In genomic region chr1:226722901-226723639, GRCh38 we compare ENCODE assay signal across 12 cellular contexts. TPM values are rescaled to one million over a fixed set of nuclear protein-coding genes. Genes with fewer than 3 reads are reported as not detected.
DNase-seq lines count a peak whose midpoint lies in the region; ATAC-seq, FAIRE-seq and TF ChIP-seq lines count a peak whose summit lies in the region.
"Had no signal": no experiment of that assay in that cellular context is flagged by ENCODE, and none has a peak within 500 bp of the region (broad histone marks: within the 10 kb centered on the region; RNA-seq: fewer than 3 reads in every experiment).

No MANE protein-coding gene starts in this region.

- peak overlapping the region; percentile 45 for H3K4me3 Mint-ChIP-seq in activated T-helper 2 cell treated with anti-CD3 and anti-CD28 coated beads, Interferon-gamma antibody, Interleukin-2, Interleukin-4, amounts not matched to agents 10 μg/mL and 5 μg/mL and 100 μg/mL, durations not matched to agents 14 hours and 24 hours and 36 hours (ENCODE audit: low read depth)
- peak overlapping the region; percentile 67 to 99 (median 92) for H3K4me3 Mint-ChIP-seq in naive thymus-derived CD4-positive, alpha-beta T cell

- H3K4me2 ChIP-seq in DOHH2 (ENCODE audit: low read length): peak overlapping the region; percentile 94
- H3K4me2 ChIP-seq in MM.1S (ENCODE audit: low read depth, low read length): no peak overlapping the region

- peak overlapping the region; percentile 34 for H3K27ac Mint-ChIP-seq in activated T-helper 2 cell treated with anti-CD3 and anti-CD28 coated beads, Interferon-gamma antibody, Interleukin-2, Interleukin-4, amounts not matched to agents 10 μg/mL and 5 μg/mL and 100 μg/mL, durations not matched to agents 14 hours and 24 hours and 36 hours
- H3K27ac Mint-ChIP-seq in naive thymus-derived CD4-positive, alpha-beta T cell: peak overlapping the region; percentile 79 to 98 (median 94)

- POLR2A ChIA-PET in A673 (lab: Charles Lee; ENCODE audit: low non-redundant PET): no interaction called here
- POLR2A ChIA-PET in naive thymus-derived CD4-positive, alpha-beta T cell (lab: Charles Lee): interaction anchor here (0.8 to 1.7 kb wide), 10 partner anchors 16 to 98 kb away, joined by 3 to 9 read pairs (median 4); no protein-coding TSS in a partner anchor

- H3K36me3 Mint-ChIP-seq in activated T-helper 2 cell treated with anti-CD3 and anti-CD28 coated beads, Interferon-gamma antibody, Interleukin-2, Interleukin-4, amounts not matched to agents 10 μg/mL and 5 μg/mL and 100 μg/mL, durations not matched to agents 14 hours and 24 hours and 36 hours (ENCODE audit: low read depth): peaks cover 68% of the 10 kb centered on the region
- H3K36me3 Mint-ChIP-seq in naive thymus-derived CD4-positive, alpha-beta T cell: peaks cover 10 to 51% (median 38%) of the 10 kb centered on the region in 5 donors

- H3K27ac ChIP-seq in A673 (ENCODE audit: low read depth, low read length, poor library complexity, severe bottlenecking) (peak overlapping the region; percentile 18), DOHH2 (ENCODE audit: low read depth, low read length) (peak overlapping the region; percentile 61), MM.1S (ENCODE audit: low read length) (no peak overlapping the region), small intestine (ENCODE audit: low read depth in 1 of 2, low read length in 1 of 2) (no peak overlapping the region)
- peak overlapping the region; percentile 92 for H3K27ac ChIP-seq in naive thymus-derived CD4-positive, alpha-beta T cell (ENCODE audit: low read depth, low read length)
- H3K27ac ChIP-seq: lower lobe of right lung had no signal

- H3F3A ChIP-seq in DOHH2 (ENCODE audit: control insufficient read depth, insufficient read depth): peaks cover 11% of the 10 kb centered on the region
- H3F3A ChIP-seq in MM.1S (ENCODE audit: insufficient read depth, low read length): no peaks in the 10 kb centered on the region

- H3K79me2 ChIP-seq in DOHH2 (ENCODE audit: control insufficient read depth, low read length): peaks cover 99% of the 10 kb centered on the region
- H3K79me2 ChIP-seq in MM.1S (ENCODE audit: low read length): peaks cover 93% of the 10 kb centered on the region

- H3K9me3 ChIP-seq in A673 (ENCODE audit: low read depth, low read length, poor library complexity, severe bottlenecking): no peaks in the 10 kb centered on the region
- no peaks in the 10 kb centered on the region for H3K9me3 ChIP-seq in DOHH2 (ENCODE audit: control insufficient read depth, insufficient read depth, low read length)
- no peaks in the 10 kb centered on the region for H3K9me3 ChIP-seq in naive thymus-derived CD4-positive, alpha-beta T cell (ENCODE audit: control insufficient read depth in 2 of 3, low read length in 3 of 3)
- no peaks in the 10 kb centered on the region for H3K9me3 ChIP-seq in MM.1S (replicated peaks; ENCODE audit: insufficient read depth, low read length)
- H3K9me3 ChIP-seq in small intestine (ENCODE audit: control insufficient read depth, low read depth): no peaks in the 10 kb centered on the region
- H3K9me3 ChIP-seq: lower lobe of right lung had no signal

- H3K36me3 ChIP-seq in A673 (ENCODE audit: insufficient read depth, low read length, poor library complexity, severe bottlenecking) (no peaks in the 10 kb centered on the region), DOHH2 (ENCODE audit: control insufficient read depth, low read length) (peaks cover 88% of the 10 kb centered on the region), MM.1S (replicated peaks; ENCODE audit: insufficient read depth, low read length) (peaks cover 13% of the 10 kb centered on the region), small intestine (ENCODE audit: control insufficient read depth in 2 of 2, insufficient read depth in 2 of 2, low read length in 2 of 2) (peaks cover 0 to 3% of the 10 kb centered on the region in 2 donors)
- peaks cover 0 to 30% (median under 1%) of the 10 kb centered on the region in 3 experiments for H3K36me3 ChIP-seq in naive thymus-derived CD4-positive, alpha-beta T cell (ENCODE audit: control insufficient read depth in 2 of 3, insufficient read depth in 3 of 3, low read length in 3 of 3)

- peaks cover 65% of the 10 kb centered on the region for H3K4me1 Mint-ChIP-seq in activated T-helper 2 cell treated with anti-CD3 and anti-CD28 coated beads, Interferon-gamma antibody, Interleukin-2, Interleukin-4, amounts not matched to agents 10 μg/mL and 5 μg/mL and 100 μg/mL, durations not matched to agents 14 hours and 24 hours and 36 hours (ENCODE audit: low read depth)
- peaks cover 76 to 99% (median 91%) of the 10 kb centered on the region in 7 donors for H3K4me1 Mint-ChIP-seq in naive thymus-derived CD4-positive, alpha-beta T cell

- FAIRE-seq in small intestine (lab: Jason Lieb, UNC): no peak

- H3K4me3 ChIP-seq in A673 (ENCODE audit: low read depth, low read length, poor library complexity, severe bottlenecking): no peak overlapping the region
- peak overlapping the region; percentile 49; the same call in 1 of the 2 replicates for H3K4me3 ChIP-seq in DOHH2 (ENCODE audit: low read length)
- peak overlapping the region; percentile 39 for H3K4me3 ChIP-seq in naive thymus-derived CD4-positive, alpha-beta T cell (ENCODE audit: low read length)
- no peak overlapping the region for H3K4me3 ChIP-seq in MM.1S (ENCODE audit: low read length)
- H3K4me3 ChIP-seq in small intestine (ENCODE audit: low read depth in 1 of 2, low read length in 2 of 2): no peak overlapping the region
- H3K4me3 ChIP-seq: lower lobe of right lung had no signal

- DNase-seq in A673 (ENCODE audit: low spot score): no peak
- DNase-seq in activated T-helper 2 cell treated with anti-CD3 and anti-CD28 coated beads, Interferon-gamma antibody, Interleukin-2, Interleukin-4, amounts not matched to agents 10 μg/mL and 5 μg/mL and 100 μg/mL, durations not matched to agents 14 hours and 24 hours and 36 hours (ENCODE audit: low spot score): no peak
- peak in 4 of 9 donors; percentile 24 to 44 (median 32) for DNase-seq in naive thymus-derived CD4-positive, alpha-beta T cell
- no peak for DNase-seq in MM.1S
- DNase-seq in small intestine: no peak
- DNase-seq: DND-41; lower lobe of right lung; SIG-M5; stimulated activated CD4-positive, alpha-beta T cell treated with anti-CD3 and anti-CD28 coated beads, Interleukin-15, amount 100 ng/mL, for 24 hours had no signal

- peak; percentile 39 for ATAC-seq in naive thymus-derived CD4-positive, alpha-beta T cell
- ATAC-seq in GM21786 (IDR thresholded peaks at IDR 0.05; ENCODE audit: unreplicated experiment) (no peak), GM18505 (IDR thresholded peaks at IDR 0.05; ENCODE audit: unreplicated experiment) (no peak)

- H4K20me1 ChIP-seq in DOHH2 (ENCODE audit: control insufficient read depth, insufficient read depth, low read depth, low read length) (peaks cover 14% of the 10 kb centered on the region; the same call in 1 of the 2 replicates), MM.1S (ENCODE audit: insufficient read depth, low read length) (0 out of 2 replicates have a peak, but pooled peaks cover 10% of the 10 kb centered on the region)

- H3K27me3 ChIP-seq in A673 (replicated peaks; ENCODE audit: insufficient read depth, low read depth, low read length, poor library complexity) (no peaks in the 10 kb centered on the region), DOHH2 (ENCODE audit: control insufficient read depth, low read length) (no peaks in the 10 kb centered on the region), MM.1S (replicated peaks; ENCODE audit: insufficient read depth, low read length) (no peaks in the 10 kb centered on the region), small intestine (ENCODE audit: control insufficient read depth in 2 of 2, insufficient read depth in 2 of 2, low read length in 2 of 2) (no peaks in the 10 kb centered on the region)
- H3K27me3 ChIP-seq in naive thymus-derived CD4-positive, alpha-beta T cell (ENCODE audit: control insufficient read depth in 2 of 2, insufficient read depth in 2 of 2, low read length in 2 of 2): no peaks in the 10 kb centered on the region

- H3K27me3 Mint-ChIP-seq in activated T-helper 2 cell treated with anti-CD3 and anti-CD28 coated beads, Interferon-gamma antibody, Interleukin-2, Interleukin-4, amounts not matched to agents 10 μg/mL and 5 μg/mL and 100 μg/mL, durations not matched to agents 14 hours and 24 hours and 36 hours (ENCODE audit: low read depth): no peaks in the 10 kb centered on the region
- no peaks in the 10 kb centered on the region for H3K27me3 Mint-ChIP-seq in naive thymus-derived CD4-positive, alpha-beta T cell

- no peak overlapping the region for H3K9ac ChIP-seq in MM.1S (ENCODE audit: low read length)

- intact Hi-C loops in A673 (cut with micrococcal nuclease; ENCODE audit: unreplicated experiment): no loop called here
- intact Hi-C loops in activated T-helper 2 cell treated with anti-CD3 and anti-CD28 coated beads, Interferon-gamma antibody, Interleukin-2, Interleukin-4, amounts not matched to agents 10 μg/mL and 5 μg/mL and 100 μg/mL, durations not matched to agents 14 hours and 24 hours and 36 hours (cut with micrococcal nuclease): no loop called here
- intact Hi-C loops in naive thymus-derived CD4-positive, alpha-beta T cell (cut with micrococcal nuclease): loop anchor here in 1 of 2 donors (1.0 kb wide), 1 partner anchor 11 kb away; no protein-coding TSS in a partner anchor

- no peak overlapping the region for H2AFZ ChIP-seq in MM.1S (ENCODE audit: low read length)

- H3K9me2 ChIP-seq in DOHH2 (replicated peaks; ENCODE audit: control insufficient read depth, low read length) (no peaks in the 10 kb centered on the region), MM.1S (replicated peaks; ENCODE audit: insufficient read depth, low read length) (no peaks in the 10 kb centered on the region)

- TF ChIP-seq POLR2A in GM18505 (IDR thresholded peaks at IDR 0.05; ENCODE audit: borderline replicate concordance, extremely low read depth, insufficient read depth, insufficient read length): no peak

- TF ChIP-seq CTCF in A673 (conservative IDR thresholded peaks at IDR 0.05; ENCODE audit: low read depth, low read length): no peak
- no peak for TF ChIP-seq CTCF in DOHH2 (IDR thresholded peaks at IDR 0.05; ENCODE audit: low read depth, low read length, poor library complexity, severe bottlenecking)
- no peak for TF ChIP-seq CTCF in MM.1S (IDR thresholded peaks at IDR 0.05; ENCODE audit: low read length)

- no peaks in the 10 kb centered on the region for H3K9me3 Mint-ChIP-seq in activated T-helper 2 cell treated with anti-CD3 and anti-CD28 coated beads, Interferon-gamma antibody, Interleukin-2, Interleukin-4, amounts not matched to agents 10 μg/mL and 5 μg/mL and 100 μg/mL, durations not matched to agents 14 hours and 24 hours and 36 hours
- H3K9me3 Mint-ChIP-seq in naive thymus-derived CD4-positive, alpha-beta T cell: peaks cover 0 to 10% (median 0%) of the 10 kb centered on the region in 11 donors

- 78 to 84% (median 81%) methylated on average over 14 of the region's 14 CpGs for WGBS in small intestine, 3 donors

- H3K4me1 ChIP-seq in A673 (ENCODE audit: insufficient read depth, low read length, poor library complexity, severe bottlenecking) (peaks cover 23% of the 10 kb centered on the region), DOHH2 (ENCODE audit: control insufficient read depth, low read length) (peaks cover 89% of the 10 kb centered on the region), MM.1S (ENCODE audit: low read length) (peaks cover 20% of the 10 kb centered on the region; the same call in 1 of the 2 replicates), small intestine (ENCODE audit: control insufficient read depth in 2 of 2, insufficient read depth in 1 of 2, low read depth in 1 of 2, low read length in 1 of 2) (peaks cover 0 to 9% of the 10 kb centered on the region in 2 donors)
- peaks cover 70 to 90% of the 10 kb centered on the region in 2 donors for H3K4me1 ChIP-seq in naive thymus-derived CD4-positive, alpha-beta T cell (ENCODE audit: control insufficient read depth in 2 of 2, insufficient read depth in 2 of 2, low read length in 2 of 2)

- BruUV-seq in A673 (replicated peaks; lab: Mats Ljungman, UMichigan): no TSS peak

- CTCF ChIA-PET in A673 (lab: Charles Lee): no interaction called here
- CTCF ChIA-PET in naive thymus-derived CD4-positive, alpha-beta T cell (lab: Charles Lee): interaction anchor here (0.8 to 1.7 kb wide), 5 partner anchors 8 to 89 kb away, joined by 3 to 8 read pairs (median 3); partner anchors contain the start of gene ITPKB

RNA-seq across cellular contexts. Expression of gene ITPKB, which starts 16.0 kb away (rescaled TPM):
- 12.5 and 14.1 TPM in 2 replicates for total RNA-seq in A673 (2021)
- total RNA-seq in activated T-helper 2 cell treated with anti-CD3 and anti-CD28 coated beads, Interferon-gamma antibody, Interleukin-2, Interleukin-4, amounts not matched to agents 10 μg/mL and 5 μg/mL and 100 μg/mL, durations not matched to agents 14 hours and 24 hours and 36 hours: 27.6 and 30.0 TPM in 2 replicates
- total RNA-seq in naive thymus-derived CD4-positive, alpha-beta T cell: 100 to 1,000 TPM in 4 of 5 experiments, 10 to 100 TPM in 1; 51.7 to 429 (median 199) TPM
- 10 to 100 TPM; 81.0 to 86.8 TPM for polyA plus RNA-seq in naive thymus-derived CD4-positive, alpha-beta T cell
- 1 to 10 TPM; 1.8 to 9.6 (median 3.0) TPM for polyA plus RNA-seq in small intestine

Comparison
In these comparisons a context has a peak if more than half of its experiments do, and no peak if none do; other contexts are left out.
1. H3K27ac ChIP-seq: peak in A673 (single experiment), DOHH2 (single experiment) and naive thymus-derived CD4-positive, alpha-beta T cell (single experiment); none in MM.1S (single experiment) and small intestine (0 of 2).
2. H3K4me3 ChIP-seq: peak in DOHH2 (single experiment) and naive thymus-derived CD4-positive, alpha-beta T cell (single experiment); none in A673 (single experiment), MM.1S (single experiment) and small intestine (0 of 2).